1 cellular context compared by ENCODE assay signal in the genomic region with DNA sequence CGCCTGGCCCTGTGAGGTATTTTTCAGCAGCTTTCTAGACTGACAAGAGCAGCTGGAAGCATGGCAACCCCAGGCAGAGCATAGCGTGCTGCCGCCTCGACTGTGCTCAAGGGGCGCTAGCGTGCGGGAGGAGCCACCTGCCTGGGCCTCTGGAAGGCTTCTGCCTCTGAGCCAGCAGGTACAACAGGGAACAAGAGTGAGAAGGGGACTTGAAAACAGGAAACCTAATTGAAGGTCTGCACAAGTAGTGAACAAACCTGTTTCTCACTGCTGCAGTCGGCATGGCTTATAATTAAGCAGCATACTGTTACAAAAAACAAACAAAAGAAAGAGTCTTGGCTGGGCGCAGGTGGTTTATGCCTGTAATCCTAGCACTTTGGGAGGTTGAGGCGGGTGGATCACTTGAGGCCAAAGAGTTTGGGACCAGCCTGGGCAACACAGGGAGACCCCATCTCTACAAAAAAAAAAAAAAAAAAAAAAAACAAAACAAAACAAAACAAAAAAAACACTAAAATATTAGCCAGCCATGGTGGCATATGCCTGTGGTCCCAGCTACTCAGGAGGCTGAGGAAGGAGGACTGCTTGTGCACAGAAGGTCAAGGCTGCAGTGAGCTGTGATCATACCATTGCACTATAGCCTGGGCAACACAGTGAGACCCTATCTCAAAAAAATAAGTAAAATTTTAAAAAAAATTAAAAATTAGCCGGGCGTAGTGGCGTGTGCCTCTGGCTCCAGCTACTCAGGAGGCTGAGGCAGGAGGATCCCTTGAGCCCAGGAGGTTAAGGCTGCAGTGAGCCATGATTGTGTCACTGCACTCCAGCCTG.
TF ChIP-seq lines count a peak whose summit lies in the region.

No MANE protein-coding gene starts in this region.

TF ChIP-seq in SK-N-SH, 30 proteins besides CTCF, POLR2A, EP300 and RAD21 (continued from another document):
- no peak for TF ChIP-seq USF1 (IDR thresholded peaks at IDR 0.05; ENCODE audit: borderline replicate concordance, low read depth)
